ENCODE assay signal across 20 cellular contexts in the genomic region with DNA sequence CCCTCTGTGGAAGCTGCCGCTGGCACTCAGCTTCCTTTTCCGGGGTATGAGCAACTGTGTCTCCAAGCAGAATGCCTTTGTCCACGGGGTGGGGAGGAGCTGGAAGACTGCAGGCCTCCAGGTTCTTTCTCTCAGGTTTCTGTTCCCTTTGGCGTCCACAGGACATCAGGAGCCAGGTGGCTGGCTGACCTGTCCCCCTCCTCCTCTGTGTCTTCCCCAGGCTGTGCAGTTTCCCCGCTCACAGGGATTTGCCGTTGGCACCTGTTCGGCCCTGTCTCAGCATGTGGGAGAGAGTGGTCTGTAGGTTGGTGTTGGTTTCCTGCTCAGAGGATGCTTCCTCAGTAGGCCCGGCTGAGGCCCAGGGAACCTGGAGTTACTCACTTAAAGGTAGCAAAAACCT. TPM values are rescaled to one million over a fixed set of nuclear protein-coding genes. Genes with fewer than 3 reads are reported as not detected.
A peak's percentile ranks its signal among the peaks of the same experiment; 100 is the strongest.
DNase-seq lines count a peak whose midpoint lies in the region; ATAC-seq, FAIRE-seq and TF ChIP-seq lines count a peak whose summit lies in the region.
"Had no signal": no experiment of that assay in that cellular context is flagged by ENCODE, and none has a peak within 500 bp of the region (broad histone marks: within the 10 kb centered on the region; RNA-seq: fewer than 3 reads in every experiment).

No MANE protein-coding gene starts in this region.

- H3K4me3 ChIP-seq in endodermal cell (ENCODE audit: low read length), result no peak overlapping the region
- no peak overlapping the region for H3K4me3 ChIP-seq in neural progenitor cell
- no peak overlapping the region for H3K4me3 ChIP-seq in tibial artery
- H3K4me3 ChIP-seq in pancreas, result no peak overlapping the region
- no peak overlapping the region for H3K4me3 ChIP-seq in colonic mucosa
- H3K4me3 ChIP-seq: adrenal gland, GM23338, left lung, skin epidermis had no signal

- peaks cover 67% of the 10 kb centered on the region for H3K4me1 Mint-ChIP-seq in CD4-positive, alpha-beta T cell (ENCODE audit: low read depth)
- H3K4me1 Mint-ChIP-seq in endodermal cell (peaks cover 52% of the 10 kb centered on the region), neural progenitor cell (peaks cover 61% of the 10 kb centered on the region)

- WGBS in endodermal cell (ENCODE audit: insufficient coverage in 1 of 2, insufficient read length in 1 of 2), 2 experiments, result 80 to 96% methylated on average over 5 to 8 of the region's 8 CpGs
- WGBS in pancreas, 2 donors, result 81 to 84% methylated on average over 8 of the region's 8 CpGs

- H2AFZ ChIP-seq in neural progenitor cell (replicated peaks), result no peak overlapping the region
- H2AFZ ChIP-seq: GM23338 had no signal

- CTCF ChIA-PET in CD4-positive, alpha-beta T cell (lab: Charles Lee), result interaction anchor here (1.5 kb wide), 1 partner anchor 69 kb away, joined by 3 read pairs; no protein-coding TSS in a partner anchor

- H3K36me3 ChIP-seq in endodermal cell (ENCODE audit: control insufficient read depth, insufficient read depth, low read length), result peaks cover 26% of the 10 kb centered on the region
- no peaks in the 10 kb centered on the region for H3K36me3 ChIP-seq in neural progenitor cell
- peaks cover 7 to 22% (median 18%) of the 10 kb centered on the region in 3 donors for H3K36me3 ChIP-seq in tibial artery
- no peaks in the 10 kb centered on the region for H3K36me3 ChIP-seq in pancreas
- H3K36me3 ChIP-seq in colonic mucosa, result no peaks in the 10 kb centered on the region
- H3K36me3 ChIP-seq: adrenal gland had no signal

- peaks cover 22% of the 10 kb centered on the region for H3K4me1 ChIP-seq in endodermal cell (ENCODE audit: control insufficient read depth, insufficient read depth, low read length)
- H3K4me1 ChIP-seq in neural progenitor cell, result peaks cover 45% of the 10 kb centered on the region
- H3K4me1 ChIP-seq in tibial artery, result peaks cover 5 to 91% (median 62%) of the 10 kb centered on the region in 4 donors
- no peaks in the 10 kb centered on the region for H3K4me1 ChIP-seq in pancreas
- no peaks in the 10 kb centered on the region for H3K4me1 ChIP-seq in colonic mucosa

- H3K9me3 ChIP-seq in CD4-positive, alpha-beta T cell (ENCODE audit: control insufficient read depth, low read length), result no peaks in the 10 kb centered on the region
- no peaks in the 10 kb centered on the region for H3K9me3 ChIP-seq in endodermal cell (ENCODE audit: control insufficient read depth, low read length)
- H3K9me3 ChIP-seq in neural progenitor cell (ENCODE audit: low read depth), result no peaks in the 10 kb centered on the region
- H3K9me3 ChIP-seq in tibial artery, result no peaks in the 10 kb centered on the region
- H3K9me3 ChIP-seq in pancreas, result no peaks in the 10 kb centered on the region
- no peaks in the 10 kb centered on the region for H3K9me3 ChIP-seq in colonic mucosa
- H3K9me3 ChIP-seq: adrenal gland, BE2C, left lung had no signal

- H3K27me3 Mint-ChIP-seq in CD4-positive, alpha-beta T cell, result no peaks in the 10 kb centered on the region
- H3K27me3 Mint-ChIP-seq in endodermal cell (ENCODE audit: insufficient read depth) (no peaks in the 10 kb centered on the region), neural progenitor cell (ENCODE audit: insufficient read depth, low read depth) (peaks cover 12% of the 10 kb centered on the region)

- peak overlapping the region; percentile 37 for H3K27ac Mint-ChIP-seq in CD4-positive, alpha-beta T cell
- peak overlapping the region; percentile 18 for H3K27ac Mint-ChIP-seq in endodermal cell
- peak overlapping the region; percentile 99 for H3K27ac Mint-ChIP-seq in neural progenitor cell
- H3K27ac Mint-ChIP-seq: activated T-cell treated with anti-CD3 and anti-CD28 coated beads, Interleukin-2, amount 50 U/mL, for 72 hours had no signal

- no peaks in the 10 kb centered on the region for H3K27me3 ChIP-seq in CD4-positive, alpha-beta T cell (ENCODE audit: control insufficient read depth, insufficient read depth, low read length)
- H3K27me3 ChIP-seq in endodermal cell (ENCODE audit: control insufficient read depth, insufficient read depth, low read length, poor library complexity, severe bottlenecking) (no peaks in the 10 kb centered on the region), neural progenitor cell (no peaks in the 10 kb centered on the region), tibial artery (no peaks in the 10 kb centered on the region), pancreas (no peaks in the 10 kb centered on the region), colonic mucosa (no peaks in the 10 kb centered on the region)
- H3K27me3 ChIP-seq: adrenal gland, BE2C, left lung had no signal

- no peak for FAIRE-seq in pancreas (lab: Jason Lieb, UNC)

- no peak for TF ChIP-seq CTCF in CD4-positive, alpha-beta T cell (IDR thresholded peaks at IDR 0.05)
- TF ChIP-seq CTCF in endodermal cell (conservative IDR thresholded peaks at IDR 0.05) (no peak), neural progenitor cell (IDR thresholded peaks at IDR 0.05) (no peak), tibial artery (IDR thresholded peaks at IDR 0.05) (no peak), pancreas (IDR thresholded peaks at IDR 0.05) (no peak), colonic mucosa (IDR thresholded peaks at IDR 0.05) (no peak)

- no peak for DNase-seq in CD4-positive, alpha-beta T cell
- DNase-seq in NCI-H146 (lab: John Stamatoyannopoulos, UW), result peak; percentile 90
- DNase-seq in endodermal cell, result no peak
- peak; percentile 14 for DNase-seq in neural progenitor cell (ENCODE audit: low spot score)
- no peak for DNase-seq in tibial artery
- no peak for DNase-seq in pancreas
- no peak for DNase-seq in colonic mucosa
- DNase-seq in retina, result no peak
- DNase-seq: activated CD4-positive, alpha-beta T cell treated with anti-CD3 and anti-CD28 coated beads, Interleukin-2, amount 50 U/mL, for 1 hour; activated T-cell treated with anti-CD3 and anti-CD28 coated beads, Interleukin-2, amount 50 U/mL, for 72 hours; cortex of kidney; DMS53; left lung; NCI-H2171; SHP77; stimulated activated naive CD4-positive, alpha-beta T cell had no signal

- POLR2A ChIA-PET in CD4-positive, alpha-beta T cell (lab: Charles Lee), result no interaction called here

- peaks cover 35% of the 10 kb centered on the region for H3K36me3 Mint-ChIP-seq in CD4-positive, alpha-beta T cell (ENCODE audit: low read depth)
- H3K36me3 Mint-ChIP-seq in endodermal cell (ENCODE audit: low read depth), result peaks cover 21% of the 10 kb centered on the region
- peaks cover 7% of the 10 kb centered on the region for H3K36me3 Mint-ChIP-seq in neural progenitor cell

- no peak for ATAC-seq in CD4-positive, alpha-beta T cell (ENCODE audit: poor library complexity)
- ATAC-seq in pancreas, result no peak
- ATAC-seq: activated T-cell treated with anti-CD3 and anti-CD28 coated beads, Interleukin-2, amount 50 U/mL, for 72 hours; left lung had no signal

- intact Hi-C loops in CD4-positive, alpha-beta T cell (cut with DNase I, micrococcal nuclease), result no loop called here
- intact Hi-C loops in tibial artery (cut with DNase I; ENCODE audit: low total_unique reads) (no loop called here), pancreas (cut with DNase I) (no loop called here), colonic mucosa (cut with DNase I) (no loop called here)

- H3K4me2 ChIP-seq in neural progenitor cell, result peak overlapping the region; percentile 70

- no peaks in the 10 kb centered on the region for H3F3A ChIP-seq in neural progenitor cell (ENCODE audit: low read depth)

- H4K20me1 ChIP-seq in neural progenitor cell (ENCODE audit: low read depth), result peaks cover 64% of the 10 kb centered on the region

- H3K9me3 Mint-ChIP-seq in CD4-positive, alpha-beta T cell, result no peaks in the 10 kb centered on the region
- H3K9me3 Mint-ChIP-seq in endodermal cell (no peaks in the 10 kb centered on the region), neural progenitor cell (no peaks in the 10 kb centered on the region)
- H3K9me3 Mint-ChIP-seq: activated T-cell treated with anti-CD3 and anti-CD28 coated beads, Interleukin-2, amount 50 U/mL, for 72 hours; GM23338 had no signal

- H3K79me2 ChIP-seq in neural progenitor cell (ENCODE audit: low read depth), result peaks cover 75% of the 10 kb centered on the region

- H3K9ac ChIP-seq in endodermal cell (ENCODE audit: extremely low read depth, low read length, poor library complexity, severe bottlenecking) (no peak overlapping the region), neural progenitor cell (no peak overlapping the region), colonic mucosa (ENCODE audit: low read depth in 2 of 2, low read length in 2 of 2) (no peak overlapping the region)

- H3K27ac ChIP-seq in CD4-positive, alpha-beta T cell (ENCODE audit: low read depth, low read length), result no peak overlapping the region
- H3K27ac ChIP-seq in endodermal cell (ENCODE audit: low read depth, low read length) (no peak overlapping the region), neural progenitor cell (no peak overlapping the region), tibial artery (peak overlapping the region in 1 of 2 donors; percentile 32), pancreas (peak overlapping the region in 1 of 4 donors; percentile 10), colonic mucosa (no peak overlapping the region)

- H3K4me3 Mint-ChIP-seq in CD4-positive, alpha-beta T cell, result no peak overlapping the region
- H3K4me3 Mint-ChIP-seq in endodermal cell (no peak overlapping the region), neural progenitor cell (peak overlapping the region; percentile 80)
- H3K4me3 Mint-ChIP-seq: activated T-cell treated with anti-CD3 and anti-CD28 coated beads, Interleukin-2, amount 50 U/mL, for 72 hours had no signal

RNA-seq across cellular contexts. Expression of a gene that starts 43.5 kb away (rescaled TPM):
- 10 to 100 TPM; 62.4 to 65.0 TPM for total RNA-seq in CD4-positive, alpha-beta T cell
- total RNA-seq in endodermal cell (10 to 100 TPM; 66.8 to 77.1 TPM), neural progenitor cell (ENCODE audit: low replicate concordance) (53.8 and 59.8 TPM in 2 replicates), pancreas (10 to 100 TPM; 12.7 to 27.1 (median 15.8) TPM), colonic mucosa (10 to 100 TPM; 31.7 to 44.3 TPM)
- 33.0 TPM for polyA plus RNA-seq in endodermal cell (2013, experiment 1 of 2)
- 33.7 TPM for polyA plus RNA-seq in endodermal cell (2013, experiment 2 of 2)
- 10 to 100 TPM in 1 of 2 donors, 1 to 10 TPM in 1; 4.6 to 11.8 TPM for polyA plus RNA-seq in pancreas

RNA-seq across cellular contexts. Expression of a gene that starts 50.6 kb away (rescaled TPM):
- total RNA-seq in CD4-positive, alpha-beta T cell, result 10 to 100 TPM; 32.6 to 33.0 TPM
- total RNA-seq in endodermal cell (100 to 1,000 TPM; 168 to 169 TPM), neural progenitor cell (ENCODE audit: low replicate concordance) (245 and 323 TPM in 2 replicates), pancreas (10 to 100 TPM; 10.9 to 23.2 (median 16.8) TPM), colonic mucosa (100 to 1,000 TPM in 1 of 2 donors, 10 to 100 TPM in 1; 59.0 to 204 TPM)
- polyA plus RNA-seq in endodermal cell (2013, experiment 1 of 2), result 270 TPM
- polyA plus RNA-seq in endodermal cell (2013, experiment 2 of 2), result 257 TPM
- 10 to 100 TPM; 13.9 to 27.4 TPM for polyA plus RNA-seq in pancreas

RNA-seq across cellular contexts. Expression of a gene that starts 57.5 kb away (rescaled TPM):
- total RNA-seq in CD4-positive, alpha-beta T cell, result 10 to 100 TPM; 22.6 to 27.1 TPM
- total RNA-seq in endodermal cell (10 to 100 TPM; 80.3 to 83.3 TPM), neural progenitor cell (ENCODE audit: low replicate concordance) (84.3 and 117 TPM in 2 replicates), pancreas (10 to 100 TPM; 28.2 to 49.7 (median 43.4) TPM), colonic mucosa (10 to 100 TPM; 54.0 to 80.3 TPM)
- polyA plus RNA-seq in endodermal cell (2013, experiment 1 of 2), result 119 TPM
- polyA plus RNA-seq in endodermal cell (2013, experiment 2 of 2), result 107 TPM
- polyA plus RNA-seq in pancreas, result 10 to 100 TPM; 76.3 to 98.8 TPM

Comparison
In these comparisons a context has a peak if more than half of its experiments do, and no peak if none do; other contexts are left out.
1. DNase-seq: peak in NCI-H146 (single experiment) and neural progenitor cell (single experiment); none in CD4-positive, alpha-beta T cell (0 of 10), endodermal cell (single experiment), tibial artery (0 of 2), pancreas (0 of 6), colonic mucosa (single experiment) and retina (single experiment).
2. H3K27ac Mint-ChIP-seq: peak in every context shown above with its lines; median percentile 99 in neural progenitor cell; 37 in CD4-positive, alpha-beta T cell; 18 in endodermal cell.